24 cellular contexts compared by ENCODE assay signal in the genomic region with DNA sequence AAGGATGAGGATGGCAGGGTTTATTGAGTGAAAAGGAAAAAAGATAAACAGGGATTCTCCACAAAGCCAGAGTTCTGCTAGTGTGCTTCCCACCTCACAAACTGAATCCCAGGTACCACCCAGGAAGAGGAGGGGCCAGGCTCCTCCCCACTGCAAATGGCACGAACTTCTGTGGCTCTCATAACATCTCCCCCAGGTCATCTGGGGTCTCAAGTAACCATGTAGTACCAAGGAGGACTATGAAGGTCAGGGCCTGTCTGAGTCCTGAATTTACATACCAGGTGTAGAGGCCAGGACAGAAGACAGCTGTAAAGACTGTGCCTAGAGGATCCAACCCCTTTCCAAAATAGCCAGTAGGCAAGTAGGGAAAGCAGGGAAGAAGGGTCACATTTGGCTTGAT. TPM values are rescaled to one million over a fixed set of nuclear protein-coding genes. Genes with fewer than 3 reads are reported as not detected.
DNase-seq lines count a peak whose midpoint lies in the region; ATAC-seq, FAIRE-seq and TF ChIP-seq lines count a peak whose summit lies in the region.
"Had no signal": no experiment of that assay in that cellular context is flagged by ENCODE, and none has a peak within 500 bp of the region (broad histone marks: within the 10 kb centered on the region; RNA-seq: fewer than 3 reads in every experiment).

No MANE protein-coding gene starts in this region.

- no peak overlapping the region for H4K5ac ChIP-seq in H1 (ENCODE audit: insufficient read length, low read depth, low read length)

- DNase-seq in Right ventricle myocardium inferior (ENCODE audit: missing footprints) (peak; percentile 8), Right ventricle myocardium superior (no peak), NCI-H69 (lab: John Stamatoyannopoulos, UW) (peak; percentile 32), H1 (ENCODE audit: low read depth in 1 of 2, low spot score in 2 of 2) (no peak), activated gamma-delta T cell (lab: John Stamatoyannopoulos, UW) (no peak), T1000 (lab: John Stamatoyannopoulos, UW) (no peak)
- DNase-seq in activated CD4-positive, CD25-positive, alpha-beta regulatory T cell treated with anti-CD3 and anti-CD28 coated beads, Interleukin-2, amount 50 U/mL, for 72 hours, result no peak
- DNase-seq: 8988T; ACHN; AML-193; BE2C; Calu3; CD4-positive, alpha-beta memory T cell; COR-L47; DMS53; DMS79 treated with DMSO at 0.1 percent for 48 hours; GF-D8; GOT3; H7 had no signal

- no peak overlapping the region for H3K4ac ChIP-seq in H1 (replicated peaks; ENCODE audit: insufficient read length, low read depth, low read length)

- H4K20me1 ChIP-seq in H1 (replicated peaks in 1 of 2; ENCODE audit: control insufficient read depth in 1 of 2, insufficient read depth in 2 of 2, low read length in 2 of 2), result no peaks in the 10 kb centered on the region
- H4K20me1 ChIP-seq: BLaER1 treated with 17β-estradiol and CSF1 and Interleukin-3, amounts not matched to agents 10 nM and 100 nM had no signal

- H3K56ac ChIP-seq in H1 (replicated peaks; ENCODE audit: insufficient read length, low read depth, low read length), result no peak overlapping the region

- no peak overlapping the region for H4K8ac ChIP-seq in H1 (ENCODE audit: extremely low read depth, insufficient read depth, low read length)

- H3K36me3 ChIP-seq in H1 (ENCODE audit: control insufficient read depth in 2 of 4, insufficient read depth in 4 of 4, low read length in 3 of 4), result no peaks in the 10 kb centered on the region
- H3K36me3 ChIP-seq: BE2C had no signal

- H3K18ac ChIP-seq in H1 (ENCODE audit: extremely low read depth, low read length), result no peak overlapping the region

- H3K23ac ChIP-seq in H1 (ENCODE audit: insufficient read length), result no peak overlapping the region

- ATAC-seq in Right ventricle myocardium inferior (no peak), Right ventricle myocardium superior (ENCODE audit: poor library complexity) (no peak)
- ATAC-seq: A549, HCT116 had no signal

- H3K79me1 ChIP-seq in H1 (ENCODE audit: low read depth, low read length), result no peaks in the 10 kb centered on the region

- no peak overlapping the region for H3K14ac ChIP-seq in H1 (ENCODE audit: insufficient read length)

- no peak for TF ChIP-seq CTCF in H1 (IDR thresholded peaks at IDR 0.05; ENCODE audit: control extremely low read depth in 1 of 3, insufficient read depth in 1 of 3, low read depth in 1 of 3, low read length in 3 of 3)

- CTCF ChIA-PET in H1 (lab: Charles Lee; ENCODE audit: partially characterized antibody), result interaction anchor here (0.5 to 0.8 kb wide), 4 partner anchors 20 to 130 kb away, joined by 3 read pairs; no protein-coding TSS in a partner anchor

- H2BK15ac ChIP-seq in H1 (ENCODE audit: low read length), result no peak overlapping the region

- no peaks in the 10 kb centered on the region for H3K23me2 ChIP-seq in H1 (ENCODE audit: low read depth, low read length)

- peaks cover 0 to 8% (median 5%) of the 10 kb centered on the region in 4 experiments; a peak in 4 of 7 replicates for H3K4me1 ChIP-seq in H1 (replicated peaks in 1 of 4; ENCODE audit: control insufficient read depth in 3 of 4, insufficient read depth in 4 of 4, low read length in 3 of 4)
- H3K4me1 ChIP-seq: A549; BE2C; BLaER1 treated with 17β-estradiol and CSF1 and Interleukin-3, amounts not matched to agents 10 nM and 100 nM had no signal

- intact Hi-C loops in Right ventricle myocardium inferior (cut with DNase I) (no loop called here), Right ventricle myocardium superior (cut with DNase I) (no loop called here)

- H3K9me3 ChIP-seq in H1 (ENCODE audit: insufficient read depth in 2 of 2, low read depth in 1 of 2, low read length in 1 of 2), result peaks cover 6 to 12% of the 10 kb centered on the region in 2 experiments; a peak in 3 of 4 replicates
- H3K9me3 ChIP-seq: A549, BE2C had no signal

- no peak overlapping the region for H2BK120ac ChIP-seq in H1 (replicated peaks; ENCODE audit: low read depth, low read length)

- no peak overlapping the region for H2AK5ac ChIP-seq in H1 (ENCODE audit: low read depth, low read length)

- no CpG with 5 or more reads among the region's 1 CpG for WGBS in H1 (ENCODE audit: extremely low coverage in 1 of 2, insufficient coverage in 1 of 2, insufficient read length in 1 of 2, insufficient replicate concordance in 2 of 2, low coverage in 1 of 2, low lambda C conversion rate in 2 of 2, missing lambda C conversion rate in 1 of 2), 2 experiments

- no peaks in the 10 kb centered on the region for H3K27me3 ChIP-seq in H1 (replicated peaks in 1 of 4; ENCODE audit: control insufficient read depth in 3 of 4, extremely low read depth in 1 of 4, insufficient read depth in 3 of 4, low read length in 3 of 4)
- H3K27me3 ChIP-seq: BLaER1 treated with 17β-estradiol and CSF1 and Interleukin-3, amounts not matched to agents 10 nM and 100 nM had no signal

- no peak for TF ChIP-seq RAD21 in H1 (IDR thresholded peaks at IDR 0.05 in 1 of 2, conservative IDR thresholded peaks at IDR 0.05 in 1 of 2; ENCODE audit: low read depth in 2 of 2, low read length in 2 of 2)

- no peak overlapping the region for H2BK5ac ChIP-seq in H1 (ENCODE audit: low read depth, low read length)

- no peaks in the 10 kb centered on the region for H3K79me2 ChIP-seq in H1 (ENCODE audit: control insufficient read depth in 1 of 2, insufficient read depth in 2 of 2, low read length in 2 of 2)

- H2BK20ac ChIP-seq in H1 (ENCODE audit: low read length), result no peak overlapping the region

- peak overlapping the region; percentile 93 for H2AFZ ChIP-seq in H1 (ENCODE audit: low read length)

- TF ChIP-seq POLR2A in H1 (IDR thresholded peaks at IDR 0.05; ENCODE audit: control extremely low read depth in 1 of 2, low read depth in 2 of 2, low read length in 2 of 2), result no peak

- POLR2A ChIA-PET in H1 (lab: Charles Lee; ENCODE audit: partially characterized antibody), result no interaction called here

- no peak overlapping the region for H3K27ac ChIP-seq in H1 (ENCODE audit: low read depth, low read length)
- H3K27ac ChIP-seq: A549; BLaER1 treated with 17β-estradiol and CSF1 and Interleukin-3, amounts not matched to agents 10 nM and 100 nM had no signal

- peak overlapping the region in 1 of 2 experiments; percentile 22; a peak in 1 of 4 replicates for H3K4me2 ChIP-seq in H1 (ENCODE audit: insufficient read depth in 1 of 2, low read depth in 2 of 2, low read length in 2 of 2)
- H3K4me2 ChIP-seq: A549; BLaER1 treated with 17β-estradiol and CSF1 and Interleukin-3, amounts not matched to agents 10 nM and 100 nM had no signal

- no peak overlapping the region for H3K9ac ChIP-seq in H1 (replicated peaks in 1 of 4; ENCODE audit: extremely low read depth in 1 of 4, low read depth in 3 of 4, low read length in 3 of 4)
- H3K9ac ChIP-seq: BLaER1 treated with 17β-estradiol and CSF1 and Interleukin-3, amounts not matched to agents 10 nM and 100 nM had no signal

- no peak overlapping the region for H3K4me3 ChIP-seq in H1 (ENCODE audit: extremely low read depth in 1 of 4, insufficient read depth in 2 of 4, low read depth in 3 of 4, low read length in 4 of 4)
- H3K4me3 ChIP-seq: A549; BLaER1 treated with 17β-estradiol and CSF1 and Interleukin-3, amounts not matched to agents 10 nM and 100 nM had no signal

- H2BK12ac ChIP-seq in H1 (ENCODE audit: low read depth, low read length), result no peak overlapping the region

- H4K91ac ChIP-seq in H1 (replicated peaks; ENCODE audit: insufficient read length, low read length), result no peak overlapping the region

- no peak for TF ChIP-seq EP300 in H1 (IDR thresholded peaks at IDR 0.05; ENCODE audit: borderline replicate concordance in 1 of 2, low read depth in 2 of 2, low read length in 2 of 2)

- no peak for FAIRE-seq in H1 (lab: Jason Lieb, UNC)
- FAIRE-seq: A549, GM12891, GM18507 had no signal

TF ChIP-seq in H1, 55 proteins besides CTCF, POLR2A, EP300 and RAD21:
- TF ChIP-seq POLR2AphosphoS5 (IDR thresholded peaks at IDR 0.05; ENCODE audit: low read depth, low read length), result no peak
- TF ChIP-seq, protein P1, sequence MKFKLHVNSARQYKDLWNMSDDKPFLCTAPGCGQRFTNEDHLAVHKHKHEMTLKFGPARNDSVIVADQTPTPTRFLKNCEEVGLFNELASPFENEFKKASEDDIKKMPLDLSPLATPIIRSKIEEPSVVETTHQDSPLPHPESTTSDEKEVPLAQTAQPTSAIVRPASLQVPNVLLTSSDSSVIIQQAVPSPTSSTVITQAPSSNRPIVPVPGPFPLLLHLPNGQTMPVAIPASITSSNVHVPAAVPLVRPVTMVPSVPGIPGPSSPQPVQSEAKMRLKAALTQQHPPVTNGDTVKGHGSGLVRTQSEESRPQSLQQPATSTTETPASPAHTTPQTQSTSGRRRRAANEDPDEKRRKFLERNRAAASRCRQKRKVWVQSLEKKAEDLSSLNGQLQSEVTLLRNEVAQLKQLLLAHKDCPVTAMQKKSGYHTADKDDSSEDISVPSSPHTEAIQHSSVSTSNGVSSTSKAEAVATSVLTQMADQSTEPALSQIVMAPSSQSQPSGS (IDR thresholded peaks at IDR 0.05; ENCODE audit: low read length), result no peak
- no peak for TF ChIP-seq SP2 (IDR thresholded peaks at IDR 0.05; ENCODE audit: low read length)
- no peak for TF ChIP-seq RBBP5 (IDR thresholded peaks at IDR 0.05; ENCODE audit: borderline replicate concordance, low read depth, low read length)
- no peak for TF ChIP-seq TBP (IDR thresholded peaks at IDR 0.05; ENCODE audit: low read depth, low read length)
- TF ChIP-seq RNF2 (IDR thresholded peaks at IDR 0.05; ENCODE audit: borderline replicate concordance, low read depth, low read length, missing control alignments, poor library complexity, severe bottlenecking), result no peak
- TF ChIP-seq CREB1 (IDR thresholded peaks at IDR 0.05), result no peak
- no peak for TF ChIP-seq RFX5 (IDR thresholded peaks at IDR 0.05; ENCODE audit: borderline replicate concordance, low read depth, low read length)
- no peak for TF ChIP-seq SRF (IDR thresholded peaks at IDR 0.05; ENCODE audit: low read depth, low read length)
- no peak for TF ChIP-seq KDM1A (IDR thresholded peaks at IDR 0.05; ENCODE audit: borderline replicate concordance, low read length)

RNA-seq across cellular contexts. Expression of a gene that starts 25.7 kb away (rescaled TPM):
- total RNA-seq in Right ventricle myocardium inferior (3.1 TPM), Right ventricle myocardium superior (3.1 TPM)
- total RNA-seq in H1 (2021; fragmentation: NEBNext Ultra II Directional; extraction: Animal tissue kit (Norgen Biotek cat#: 25700)), result 9.6 and 9.7 TPM in 2 replicates
- polyA plus RNA-seq in H1 (2011; rRNA removed), result 6.6 and 6.9 TPM in 2 replicates
- 7.7 TPM for polyA plus RNA-seq in H1 (2011; cell fraction: cytosol; rRNA removed)
- polyA plus RNA-seq in H1 (2011; cell fraction: nucleus; rRNA removed), result 7.4 TPM
- polyA plus RNA-seq in H1 (2012, experiment 1 of 2), result 5.7 to 7.8 TPM (median 6.8 TPM) in 4 replicates
- 4.4 TPM for polyA plus RNA-seq in H1 (2012, experiment 2 of 2)
- polyA plus RNA-seq in H1 (2013, experiment 1 of 2), result 5.3 TPM
- 5.5 TPM for polyA plus RNA-seq in H1 (2013, experiment 2 of 2)
- 6.4 and 7.5 TPM in 2 replicates for polyA minus RNA-seq in H1 (2011; rRNA and poly(A)+ RNA removed)
- 5.6 TPM for polyA minus RNA-seq in H1 (2011; cell fraction: cytosol; rRNA and poly(A)+ RNA removed)
- 4.3 TPM for polyA minus RNA-seq in H1 (2011; cell fraction: nucleus; rRNA and poly(A)+ RNA removed)

Comparison
In these comparisons a context has a peak if more than half of its experiments do, and no peak if none do; other contexts are left out.
1. DNase-seq: peak in Right ventricle myocardium inferior (single experiment) and NCI-H69 (single experiment); none in Right ventricle myocardium superior (single experiment), H1 (0 of 2), activated CD4-positive, CD25-positive, alpha-beta regulatory T cell treated with anti-CD3 and anti-CD28 coated beads, Interleukin-2, amount 50 U/mL, for 72 hours (single experiment), activated gamma-delta T cell (single experiment) and T1000 (single experiment).